ENCODE assay signal across 8 cellular contexts in the genomic region with DNA sequence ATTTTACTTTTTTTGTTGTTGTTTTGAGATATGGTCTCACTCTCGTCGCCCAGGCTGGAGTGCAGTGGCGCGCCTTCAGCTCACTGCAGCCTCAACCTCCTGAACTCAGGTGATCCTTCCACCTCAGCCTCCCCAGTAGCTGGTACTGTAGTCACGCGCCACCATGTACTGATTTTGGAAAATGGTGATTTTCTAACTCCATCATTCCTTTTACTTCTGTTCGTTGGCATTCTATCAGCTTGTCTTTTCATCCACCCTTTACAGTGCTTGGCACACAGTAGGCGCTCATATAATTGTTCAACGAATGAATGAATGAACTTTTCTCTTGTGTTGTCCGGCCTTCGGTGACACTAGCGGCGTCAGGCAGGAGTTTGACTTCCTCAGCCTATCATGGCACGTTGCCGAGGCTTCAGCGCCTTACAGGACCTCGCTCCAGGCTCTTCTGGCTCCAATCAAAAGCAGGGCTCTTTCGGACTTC. TPM values are rescaled to one million over a fixed set of nuclear protein-coding genes. Genes with fewer than 3 reads are reported as not detected.
A peak's percentile ranks its signal among the peaks of the same experiment; 100 is the strongest.
DNase-seq lines count a peak whose midpoint lies in the region; ATAC-seq and TF ChIP-seq lines count a peak whose summit lies in the region.

No MANE protein-coding gene starts in this region.

- no peaks in the 10 kb centered on the region for H3K27me3 Mint-ChIP-seq in natural killer cell treated with Interleukin-12 subunit alpha and Interleukin-12 subunit beta and Interleukin-15 and Interleukin-18, amount 100 ng/mL, for 72 hours

- TF ChIP-seq CTCF in C4-2B (conservative IDR thresholded peaks at IDR 0.05), result no peak
- TF ChIP-seq CTCF in Loucy (conservative IDR thresholded peaks at IDR 0.05; ENCODE audit: low read length), result no peak
- no peak for TF ChIP-seq CTCF in colonic mucosa (IDR thresholded peaks at IDR 0.05)
- TF ChIP-seq CTCF in GM13976 (IDR thresholded peaks at IDR 0.05; ENCODE audit: borderline replicate concordance, control extremely low read depth, extremely low read depth, insufficient read depth, missing control alignments), result no peak

- H3K9me3 ChIP-seq in Loucy (ENCODE audit: insufficient read depth, low read depth, low read length) (no peaks in the 10 kb centered on the region), colonic mucosa (no peaks in the 10 kb centered on the region)

- peak overlapping the region; percentile 75 for H3K4me2 ChIP-seq in Loucy (ENCODE audit: low read depth, low read length, poor library complexity, severe bottlenecking)

- in situ Hi-C loops in GM13976 (cut with MboI; ENCODE audit: low sequenced_read_pairs, unreplicated experiment), result no loop called here

- H3K4me3 Mint-ChIP-seq in natural killer cell treated with Interleukin-12 subunit alpha and Interleukin-12 subunit beta and Interleukin-15 and Interleukin-18, amount 100 ng/mL, for 72 hours, result peak overlapping the region; percentile 99

- H3K4me1 Mint-ChIP-seq in natural killer cell treated with Interleukin-12 subunit alpha and Interleukin-12 subunit beta and Interleukin-15 and Interleukin-18, amount 100 ng/mL, for 72 hours (ENCODE audit: low read depth in 2 of 2), result peaks cover 39 to 40% of the 10 kb centered on the region in 2 donors

- H4K20me1 ChIP-seq in Loucy (ENCODE audit: insufficient read depth, low read length, poor library complexity, severe bottlenecking), result peaks cover 39% of the 10 kb centered on the region

- H3K27me3 ChIP-seq in Loucy (ENCODE audit: insufficient read depth, low read length, poor library complexity, severe bottlenecking), result no peaks in the 10 kb centered on the region
- no peaks in the 10 kb centered on the region for H3K27me3 ChIP-seq in colonic mucosa

- H3K9me2 ChIP-seq in Loucy (replicated peaks; ENCODE audit: low read depth, low read length), result no peaks in the 10 kb centered on the region

- DNase-seq in colonic mucosa (no peak), GM13976 (ENCODE audit: low spot score) (no peak), retina (no peak)
- DNase-seq in natural killer cell treated with Interleukin-12 subunit alpha and Interleukin-12 subunit beta and Interleukin-15 and Interleukin-18, amount 100 ng/mL, for 72 hours (ENCODE audit: low spot score), result no peak
- no peak for DNase-seq in activated CD4-positive, alpha-beta T cell treated with anti-CD3 and anti-CD28 coated beads for 1 hour

- no peak for ATAC-seq in natural killer cell treated with Interleukin-12 subunit alpha and Interleukin-12 subunit beta and Interleukin-15 and Interleukin-18, amount 100 ng/mL, for 72 hours
- ATAC-seq in HG02610 (IDR thresholded peaks at IDR 0.05; ENCODE audit: unreplicated experiment), result no peak

- H3K4me3 ChIP-seq in Loucy (ENCODE audit: low read length, poor library complexity, severe bottlenecking) (peak overlapping the region; percentile 90), colonic mucosa (peak overlapping the region; percentile 94)

- no peaks in the 10 kb centered on the region for H3K36me3 ChIP-seq in Loucy (ENCODE audit: insufficient read depth, low read length)
- no peaks in the 10 kb centered on the region for H3K36me3 ChIP-seq in colonic mucosa

- H3F3A ChIP-seq in Loucy (ENCODE audit: low read depth), result no peaks in the 10 kb centered on the region

- H3K27ac ChIP-seq in C4-2B, result peak overlapping the region; percentile 96
- peak overlapping the region; percentile 95 for H3K27ac ChIP-seq in colonic mucosa

- H2AFZ ChIP-seq in Loucy (ENCODE audit: low read length), result peak overlapping the region; percentile 61; the same call in 1 of the 2 replicates

- H3K36me3 Mint-ChIP-seq in natural killer cell treated with Interleukin-12 subunit alpha and Interleukin-12 subunit beta and Interleukin-15 and Interleukin-18, amount 100 ng/mL, for 72 hours, result peaks cover 34% of the 10 kb centered on the region

- H3K9ac ChIP-seq in Loucy (ENCODE audit: low read depth, low read length, poor library complexity, severe bottlenecking), result peak overlapping the region; percentile 36
- no peak overlapping the region for H3K9ac ChIP-seq in colonic mucosa (ENCODE audit: low read depth in 2 of 2, low read length in 2 of 2)

- intact Hi-C loops in colonic mucosa (cut with DNase I), result no loop called here

- H3K4me1 ChIP-seq in Loucy (ENCODE audit: insufficient read depth, low read length, poor library complexity, severe bottlenecking) (peaks cover 40% of the 10 kb centered on the region), colonic mucosa (no peaks in the 10 kb centered on the region)

- H3K27ac Mint-ChIP-seq in natural killer cell treated with Interleukin-12 subunit alpha and Interleukin-12 subunit beta and Interleukin-15 and Interleukin-18, amount 100 ng/mL, for 72 hours, result peak overlapping the region; percentile 98 to 100

- H3K79me2 ChIP-seq in Loucy (ENCODE audit: insufficient read depth, low read length), result peaks cover 41% of the 10 kb centered on the region

- no peaks in the 10 kb centered on the region for H3K9me3 Mint-ChIP-seq in natural killer cell treated with Interleukin-12 subunit alpha and Interleukin-12 subunit beta and Interleukin-15 and Interleukin-18, amount 100 ng/mL, for 72 hours

RNA-seq across cellular contexts. Expression of a gene that starts 0.4 kb away (rescaled TPM):
- 10 to 100 TPM; 44.9 to 89.2 TPM for total RNA-seq in colonic mucosa
- total RNA-seq in natural killer cell treated with Interleukin-12 subunit alpha and Interleukin-12 subunit beta and Interleukin-15 and Interleukin-18, amount 100 ng/mL, for 72 hours, result 100 to 1,000 TPM; 384 to 480 TPM

RNA-seq across cellular contexts. Expression of a gene that starts 19.3 kb away (rescaled TPM):
- 100 to 1,000 TPM; 124 to 160 TPM for total RNA-seq in colonic mucosa
- 100 to 1,000 TPM; 167 to 228 TPM for total RNA-seq in natural killer cell treated with Interleukin-12 subunit alpha and Interleukin-12 subunit beta and Interleukin-15 and Interleukin-18, amount 100 ng/mL, for 72 hours

RNA-seq across cellular contexts. Expression of a gene that starts 50.3 kb away (rescaled TPM):
- 10 to 100 TPM; 44.8 to 95.1 TPM for total RNA-seq in colonic mucosa
- total RNA-seq in natural killer cell treated with Interleukin-12 subunit alpha and Interleukin-12 subunit beta and Interleukin-15 and Interleukin-18, amount 100 ng/mL, for 72 hours, result 10 to 100 TPM; 68.0 to 72.5 TPM

Comparison
In these comparisons a context has a peak if more than half of its experiments do, and no peak if none do; other contexts are left out.
1. RNA of a gene that starts 0.4 kb away (total RNA-seq): 384 to 480 TPM in natural killer cell treated with Interleukin-12 subunit alpha and Interleukin-12 subunit beta and Interleukin-15 and Interleukin-18, amount 100 ng/mL, for 72 hours; 44.9 to 89.2 TPM in colonic mucosa; every median in the first group is over 4 times any median in the second.